In genomic region chr1:180585994-180586359, GRCh38 we compare ENCODE assay signal across 1 cellular context.
TF ChIP-seq lines count a peak whose summit lies in the region.

No MANE protein-coding gene starts in this region.

TF ChIP-seq in endothelial cell of umbilical vein, 7 proteins besides CTCF, POLR2A, EP300 and RAD21:
- TF ChIP-seq EZH2 (IDR thresholded peaks at IDR 0.05; ENCODE audit: borderline replicate concordance, low read depth, low read length, severe bottlenecking): no peak
- TF ChIP-seq MAX (IDR thresholded peaks at IDR 0.05; ENCODE audit: insufficient read depth, insufficient read length): no peak
- no peak for TF ChIP-seq FOS (IDR thresholded peaks at IDR 0.05; ENCODE audit: borderline replicate concordance, insufficient read depth, low read length)
- TF ChIP-seq JUN (IDR thresholded peaks at IDR 0.05; ENCODE audit: borderline replicate concordance, insufficient read depth, insufficient read length, low read depth): no peak
- no peak for TF ChIP-seq GATA2 (IDR thresholded peaks at IDR 0.05; ENCODE audit: insufficient read depth, insufficient read length, low read depth, low read length)
